Comparison of ENCODE assay signal across 1 cellular context in the genomic region with DNA sequence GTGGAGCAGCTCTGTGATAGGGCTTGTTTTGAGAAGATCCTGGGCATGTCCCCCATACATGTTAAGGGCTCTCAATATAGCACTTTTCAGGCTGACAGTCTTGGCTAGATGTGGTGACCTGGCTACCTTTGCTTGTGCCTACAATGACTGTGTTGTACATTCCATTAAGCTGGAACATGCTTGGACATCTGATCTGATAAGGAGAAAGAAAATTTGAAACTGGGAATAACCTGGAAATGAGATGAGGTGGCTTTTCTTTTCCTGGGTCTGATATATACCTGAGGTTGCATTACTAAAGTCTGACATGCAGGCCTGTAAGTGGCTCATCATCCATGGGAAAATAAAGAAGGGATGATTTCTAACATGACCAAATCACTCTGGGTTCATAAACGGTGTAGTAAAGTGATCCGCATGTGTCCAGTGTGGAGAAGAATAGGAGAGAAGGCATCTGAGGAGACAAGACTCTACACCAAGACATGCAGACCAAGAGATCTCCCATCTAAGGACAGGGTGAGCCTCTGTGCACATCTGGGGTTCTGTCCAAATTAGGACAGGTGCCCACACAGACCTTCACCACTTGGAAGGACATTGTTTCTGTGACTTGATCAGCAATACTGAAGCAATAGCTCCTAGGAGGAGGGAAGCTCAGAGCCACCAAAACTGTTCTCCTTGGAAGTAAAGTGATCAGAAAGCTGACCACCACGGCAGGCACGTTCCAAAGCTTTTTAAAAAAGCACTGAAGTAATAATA.
TF ChIP-seq lines count a peak whose summit lies in the region.

No MANE protein-coding gene starts in this region.

TF ChIP-seq in GM23338, 12 proteins besides CTCF, POLR2A, EP300 and RAD21 (continued from another document):
- TF ChIP-seq EZH2phosphoT487 (IDR thresholded peaks at IDR 0.05; ENCODE audit: unreplicated experiment) = no peak
- TF ChIP-seq ZNF462 (CRISPR knock-in tag; IDR thresholded peaks at IDR 0.05) = no peak
- TF ChIP-seq STAT1 (IDR thresholded peaks at IDR 0.05; ENCODE audit: unreplicated experiment) = no peak
TF ChIP-seq in GM23338: peak in this region for 0.
